Comparison of ENCODE assay signal across 2 cellular contexts in the genomic region with DNA sequence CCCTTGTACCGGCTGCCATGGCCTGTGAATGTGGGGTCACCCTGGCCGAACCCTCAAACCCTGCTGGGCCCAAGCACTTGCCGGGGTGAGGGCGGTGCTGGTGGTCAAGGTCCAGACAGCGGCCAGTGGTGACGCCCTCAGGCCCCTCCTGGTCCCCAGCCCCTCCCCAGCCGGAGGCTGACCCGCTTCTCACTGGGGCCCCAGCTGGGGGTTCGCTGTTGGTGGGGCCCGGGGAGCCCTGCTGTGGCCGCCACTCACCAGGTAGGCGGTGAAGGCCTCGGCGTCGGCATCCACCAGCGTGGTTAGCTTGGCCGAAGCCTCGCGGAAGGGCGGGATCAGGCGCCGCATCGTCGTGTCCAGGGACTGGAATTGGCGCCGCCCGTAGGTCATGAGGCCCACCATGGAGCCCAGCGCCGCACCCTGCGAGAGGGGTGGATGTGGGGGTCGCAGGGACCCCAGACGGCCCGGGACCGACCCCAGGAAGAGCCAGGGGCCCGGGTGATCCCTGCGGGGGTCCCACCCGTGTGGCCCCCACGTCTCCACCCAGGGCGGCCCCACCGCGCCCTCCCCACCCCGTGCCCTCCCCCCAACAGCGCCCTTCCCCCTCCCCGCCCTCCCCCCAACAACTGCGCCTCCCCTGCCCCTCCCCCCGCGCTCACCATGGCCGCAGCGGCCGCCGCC.
TF ChIP-seq lines count a peak whose summit lies in the region.

No MANE protein-coding gene starts in this region.

TF ChIP-seq in HCT116, 20 proteins besides CTCF, POLR2A, EP300 and RAD21:
- TF ChIP-seq, protein P1, sequence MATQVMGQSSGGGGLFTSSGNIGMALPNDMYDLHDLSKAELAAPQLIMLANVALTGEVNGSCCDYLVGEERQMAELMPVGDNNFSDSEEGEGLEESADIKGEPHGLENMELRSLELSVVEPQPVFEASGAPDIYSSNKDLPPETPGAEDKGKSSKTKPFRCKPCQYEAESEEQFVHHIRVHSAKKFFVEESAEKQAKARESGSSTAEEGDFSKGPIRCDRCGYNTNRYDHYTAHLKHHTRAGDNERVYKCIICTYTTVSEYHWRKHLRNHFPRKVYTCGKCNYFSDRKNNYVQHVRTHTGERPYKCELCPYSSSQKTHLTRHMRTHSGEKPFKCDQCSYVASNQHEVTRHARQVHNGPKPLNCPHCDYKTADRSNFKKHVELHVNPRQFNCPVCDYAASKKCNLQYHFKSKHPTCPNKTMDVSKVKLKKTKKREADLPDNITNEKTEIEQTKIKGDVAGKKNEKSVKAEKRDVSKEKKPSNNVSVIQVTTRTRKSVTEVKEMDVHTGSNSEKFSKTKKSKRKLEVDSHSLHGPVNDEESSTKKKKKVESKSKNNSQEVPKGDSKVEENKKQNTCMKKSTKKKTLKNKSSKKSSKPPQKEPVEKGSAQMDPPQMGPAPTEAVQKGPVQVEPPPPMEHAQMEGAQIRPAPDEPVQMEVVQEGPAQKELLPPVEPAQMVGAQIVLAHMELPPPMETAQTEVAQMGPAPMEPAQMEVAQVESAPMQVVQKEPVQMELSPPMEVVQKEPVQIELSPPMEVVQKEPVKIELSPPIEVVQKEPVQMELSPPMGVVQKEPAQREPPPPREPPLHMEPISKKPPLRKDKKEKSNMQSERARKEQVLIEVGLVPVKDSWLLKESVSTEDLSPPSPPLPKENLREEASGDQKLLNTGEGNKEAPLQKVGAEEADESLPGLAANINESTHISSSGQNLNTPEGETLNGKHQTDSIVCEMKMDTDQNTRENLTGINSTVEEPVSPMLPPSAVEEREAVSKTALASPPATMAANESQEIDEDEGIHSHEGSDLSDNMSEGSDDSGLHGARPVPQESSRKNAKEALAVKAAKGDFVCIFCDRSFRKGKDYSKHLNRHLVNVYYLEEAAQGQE (IDR thresholded peaks at IDR 0.05; ENCODE audit: low read depth): no peak
- TF ChIP-seq, protein P2, sequence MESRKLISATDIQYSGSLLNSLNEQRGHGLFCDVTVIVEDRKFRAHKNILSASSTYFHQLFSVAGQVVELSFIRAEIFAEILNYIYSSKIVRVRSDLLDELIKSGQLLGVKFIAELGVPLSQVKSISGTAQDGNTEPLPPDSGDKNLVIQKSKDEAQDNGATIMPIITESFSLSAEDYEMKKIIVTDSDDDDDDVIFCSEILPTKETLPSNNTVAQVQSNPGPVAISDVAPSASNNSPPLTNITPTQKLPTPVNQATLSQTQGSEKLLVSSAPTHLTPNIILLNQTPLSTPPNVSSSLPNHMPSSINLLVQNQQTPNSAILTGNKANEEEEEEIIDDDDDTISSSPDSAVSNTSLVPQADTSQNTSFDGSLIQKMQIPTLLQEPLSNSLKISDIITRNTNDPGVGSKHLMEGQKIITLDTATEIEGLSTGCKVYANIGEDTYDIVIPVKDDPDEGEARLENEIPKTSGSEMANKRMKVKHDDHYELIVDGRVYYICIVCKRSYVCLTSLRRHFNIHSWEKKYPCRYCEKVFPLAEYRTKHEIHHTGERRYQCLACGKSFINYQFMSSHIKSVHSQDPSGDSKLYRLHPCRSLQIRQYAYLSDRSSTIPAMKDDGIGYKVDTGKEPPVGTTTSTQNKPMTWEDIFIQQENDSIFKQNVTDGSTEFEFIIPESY (IDR thresholded peaks at IDR 0.05; ENCODE audit: extremely low read depth, insufficient replicate concordance, low read length): no peak
- TF ChIP-seq EGR1 (IDR thresholded peaks at IDR 0.05; ENCODE audit: low read depth) (no peak), CEBPB (IDR thresholded peaks at IDR 0.05; ENCODE audit: low read depth) (no peak), ZFX (IDR thresholded peaks at IDR 0.05) (no peak), SRF (IDR thresholded peaks at IDR 0.05; ENCODE audit: low read depth) (no peak), YY1 (IDR thresholded peaks at IDR 0.05; ENCODE audit: extremely low read depth, insufficient replicate concordance, low read depth, low read length) (no peak), EZH2 (IDR thresholded peaks at IDR 0.05) (no peak), JUND (IDR thresholded peaks at IDR 0.05) (no peak), SP1 (IDR thresholded peaks at IDR 0.05; ENCODE audit: low read depth) (no peak), FOSL1 (IDR thresholded peaks at IDR 0.05; ENCODE audit: low read depth) (no peak), POLR2AphosphoS5 (IDR thresholded peaks at IDR 0.05; ENCODE audit: low read depth, low read length) (no peak)

TF ChIP-seq in WTC11, 78 proteins besides CTCF, POLR2A, EP300 and RAD21 (continued from another document):
- TF ChIP-seq TCF7 (CRISPR knock-in tag; IDR thresholded peaks at IDR 0.05; ENCODE audit: low read depth): no peak
- no peak for TF ChIP-seq PRRX2 (CRISPR knock-in tag; IDR thresholded peaks at IDR 0.05)
- no peak for TF ChIP-seq JAZF1 (CRISPR knock-in tag; IDR thresholded peaks at IDR 0.05)
- TF ChIP-seq, protein P3, sequence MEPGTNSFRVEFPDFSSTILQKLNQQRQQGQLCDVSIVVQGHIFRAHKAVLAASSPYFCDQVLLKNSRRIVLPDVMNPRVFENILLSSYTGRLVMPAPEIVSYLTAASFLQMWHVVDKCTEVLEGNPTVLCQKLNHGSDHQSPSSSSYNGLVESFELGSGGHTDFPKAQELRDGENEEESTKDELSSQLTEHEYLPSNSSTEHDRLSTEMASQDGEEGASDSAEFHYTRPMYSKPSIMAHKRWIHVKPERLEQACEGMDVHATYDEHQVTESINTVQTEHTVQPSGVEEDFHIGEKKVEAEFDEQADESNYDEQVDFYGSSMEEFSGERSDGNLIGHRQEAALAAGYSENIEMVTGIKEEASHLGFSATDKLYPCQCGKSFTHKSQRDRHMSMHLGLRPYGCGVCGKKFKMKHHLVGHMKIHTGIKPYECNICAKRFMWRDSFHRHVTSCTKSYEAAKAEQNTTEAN (CRISPR knock-in tag; IDR thresholded peaks at IDR 0.05): no peak
- no peak for TF ChIP-seq NFYB (CRISPR knock-in tag; conservative IDR thresholded peaks at IDR 0.05; ENCODE audit: low read depth)
- no peak for TF ChIP-seq NR3C1 (CRISPR knock-in tag; conservative IDR thresholded peaks at IDR 0.05; ENCODE audit: low read depth)
- TF ChIP-seq, protein P4, sequence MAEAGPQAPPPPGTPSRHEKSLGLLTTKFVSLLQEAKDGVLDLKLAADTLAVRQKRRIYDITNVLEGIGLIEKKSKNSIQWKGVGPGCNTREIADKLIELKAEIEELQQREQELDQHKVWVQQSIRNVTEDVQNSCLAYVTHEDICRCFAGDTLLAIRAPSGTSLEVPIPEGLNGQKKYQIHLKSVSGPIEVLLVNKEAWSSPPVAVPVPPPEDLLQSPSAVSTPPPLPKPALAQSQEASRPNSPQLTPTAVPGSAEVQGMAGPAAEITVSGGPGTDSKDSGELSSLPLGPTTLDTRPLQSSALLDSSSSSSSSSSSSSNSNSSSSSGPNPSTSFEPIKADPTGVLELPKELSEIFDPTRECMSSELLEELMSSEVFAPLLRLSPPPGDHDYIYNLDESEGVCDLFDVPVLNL (CRISPR knock-in tag; IDR thresholded peaks at IDR 0.05; ENCODE audit: borderline replicate concordance, low read depth): no peak
- TF ChIP-seq ZNF263 (CRISPR knock-in tag; IDR thresholded peaks at IDR 0.05; ENCODE audit: low read depth): no peak
- no peak for TF ChIP-seq ETV6 (CRISPR knock-in tag; IDR thresholded peaks at IDR 0.05)
TF ChIP-seq in WTC11: peak in this region for 0.
